Comparison of ENCODE assay signal across 14 cellular contexts in the genomic region with DNA sequence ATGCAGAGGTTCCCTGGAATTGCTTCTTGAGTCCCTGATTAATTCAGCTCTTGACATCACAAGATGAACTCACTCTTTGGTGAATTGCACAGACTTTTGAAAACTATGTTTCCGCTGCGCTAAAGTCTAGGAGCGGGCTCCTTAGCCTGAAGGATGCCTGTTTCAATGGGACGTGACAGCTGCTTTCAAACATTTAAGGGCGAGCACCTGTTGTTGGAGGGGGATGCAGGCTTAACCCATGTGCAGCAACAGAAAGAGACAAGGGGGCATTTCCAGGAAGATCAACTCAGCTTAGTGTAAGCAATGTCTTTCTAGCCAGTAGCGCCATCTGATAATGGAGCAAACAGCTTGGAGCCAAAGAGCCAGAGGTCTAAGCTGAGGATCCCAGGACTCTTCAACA. TPM values are rescaled to one million over a fixed set of nuclear protein-coding genes. Genes with fewer than 3 reads are reported as not detected.
DNase-seq lines count a peak whose midpoint lies in the region; ATAC-seq and TF ChIP-seq lines count a peak whose summit lies in the region.
"Had no signal": no experiment of that assay in that cellular context is flagged by ENCODE, and none has a peak within 500 bp of the region (broad histone marks: within the 10 kb centered on the region; RNA-seq: fewer than 3 reads in every experiment).

No MANE protein-coding gene starts in this region.

- no TSS peak for BruUV-seq in IMR-90 (replicated peaks; lab: Mats Ljungman, UMichigan)

- no peak overlapping the region for H4K8ac ChIP-seq in IMR-90 (ENCODE audit: low read depth in 2 of 2, low read length in 2 of 2)

- WGBS in IMR-90 (ENCODE audit: extremely low coverage in 2 of 2, insufficient read length in 1 of 2), 2 experiments = 100% methylated on average over 3 of the region's 6 CpGs; no CpG with 5 or more reads in 1 of the 2 experiments
- WGBS in gastroesophageal sphincter (ENCODE audit: low coverage in 1 of 2), 2 donors = 100% methylated on average over 2 of the region's 6 CpGs

- no peak for TF ChIP-seq EP300 in gastroesophageal sphincter (IDR thresholded peaks at IDR 0.05)

- no peak overlapping the region for H2BK20ac ChIP-seq in IMR-90 (ENCODE audit: low read depth, low read length)

- peaks cover 36 to 77% of the 10 kb centered on the region in 2 experiments for H3K79me1 ChIP-seq in IMR-90 (ENCODE audit: low read depth in 1 of 2, low read length in 2 of 2)

- intact Hi-C loops in IMR-90 (cut with micrococcal nuclease) = no loop called here

- no peak overlapping the region for H2BK5ac ChIP-seq in IMR-90 (ENCODE audit: low read depth, low read length, poor library complexity, severe bottlenecking)

- ATAC-seq in IMR-90 (ENCODE audit: low read depth) (no peak), gastroesophageal sphincter (no peak), GM19324 (IDR thresholded peaks at IDR 0.05; ENCODE audit: low FRiP score, unreplicated experiment) (no peak), HG02973 (IDR thresholded peaks at IDR 0.05; ENCODE audit: unreplicated experiment) (no peak)
- ATAC-seq in stimulated activated effector memory CD8-positive, alpha-beta T cell treated with anti-CD3 and anti-CD28 coated beads, Interleukin-12 subunit alpha, Interleukin-12 subunit beta, amount 100 ng/mL, for 72 hours = no peak
- ATAC-seq: CD8-positive, alpha-beta T cell had no signal

- DNase-seq in IMR-90 (no peak), NCI-H82 treated with DMSO at 0.1 percent for 48 hours (lab: John Stamatoyannopoulos, UW; ENCODE audit: unreplicated experiment) (peak; percentile 20), NK-92 (lab: John Stamatoyannopoulos, UW; ENCODE audit: unreplicated experiment) (no peak)
- no peak for DNase-seq in stimulated activated effector memory CD8-positive, alpha-beta T cell treated with anti-CD3 and anti-CD28 coated beads, Interleukin-12 subunit alpha, Interleukin-12 subunit beta, amount 100 ng/mL, for 72 hours (ENCODE audit: low spot score in 2 of 2)
- DNase-seq: ACHN; CD8-positive, alpha-beta T cell; KG1; NCI-H1048; NCI-H446 treated with DMSO at 0.1 percent for 48 hours; SHP77 treated with DMSO at 0.1 percent for 48 hours had no signal

- peak overlapping the region; percentile 44 for H2AK9ac ChIP-seq in IMR-90 (replicated peaks; ENCODE audit: low read depth, low read length, poor library complexity)

- no peaks in the 10 kb centered on the region for H3K9me3 ChIP-seq in IMR-90 (ENCODE audit: control insufficient read depth, insufficient read depth, low read length)
- H3K9me3 ChIP-seq in gastroesophageal sphincter = no peaks in the 10 kb centered on the region

- H3K9me1 ChIP-seq in IMR-90 (ENCODE audit: insufficient read depth, low read length) = peaks cover 25% of the 10 kb centered on the region

- 0 out of 2 replicates have a peak overlapping the region, but pooled peaks have one; percentile 58 for H3K14ac ChIP-seq in IMR-90 (replicated peaks; ENCODE audit: low read depth, low read length)

- peak overlapping the region; percentile 25; the same call in 1 of the 2 replicates for H3K4ac ChIP-seq in IMR-90 (ENCODE audit: low read depth, low read length)

- H4K5ac ChIP-seq in IMR-90 (ENCODE audit: low read depth, low read length) = no peak overlapping the region

- H4K91ac ChIP-seq in IMR-90 (ENCODE audit: insufficient read depth, low read depth, low read length) = no peak overlapping the region

- peak overlapping the region; percentile 35; the same call in 1 of the 2 replicates for H2AK5ac ChIP-seq in IMR-90 (ENCODE audit: low read depth, low read length)

- no peaks in the 10 kb centered on the region for H3K9me3 Mint-ChIP-seq in stimulated activated effector memory CD8-positive, alpha-beta T cell treated with anti-CD3 and anti-CD28 coated beads, Interleukin-12 subunit alpha, Interleukin-12 subunit beta, amount 100 ng/mL, for 72 hours
- H3K9me3 Mint-ChIP-seq: CD8-positive, alpha-beta T cell had no signal

- peaks cover 28% of the 10 kb centered on the region for H3K36me3 Mint-ChIP-seq in stimulated activated effector memory CD8-positive, alpha-beta T cell treated with anti-CD3 and anti-CD28 coated beads, Interleukin-12 subunit alpha, Interleukin-12 subunit beta, amount 100 ng/mL, for 72 hours

- no peak overlapping the region for H2AFZ ChIP-seq in IMR-90 (replicated peaks; ENCODE audit: low read length, poor library complexity)

- H3K4me1 ChIP-seq in IMR-90 (ENCODE audit: control insufficient read depth, insufficient read depth, low read length) (peaks cover 23% of the 10 kb centered on the region), gastroesophageal sphincter (peaks cover 6 to 85% (median 31%) of the 10 kb centered on the region in 3 donors)

- H2BK15ac ChIP-seq in IMR-90 (ENCODE audit: low read depth, low read length) = no peak overlapping the region

- H3K4me1 Mint-ChIP-seq in stimulated activated effector memory CD8-positive, alpha-beta T cell treated with anti-CD3 and anti-CD28 coated beads, Interleukin-12 subunit alpha, Interleukin-12 subunit beta, amount 100 ng/mL, for 72 hours = peaks cover 37% of the 10 kb centered on the region

- H3K27ac ChIP-seq in IMR-90 (ENCODE audit: insufficient read depth, low read length) (no peak overlapping the region), gastroesophageal sphincter (peak overlapping the region in 3 of 4 donors; percentile 53 to 85 (median 72))

- no peak overlapping the region for H3K9ac ChIP-seq in IMR-90 (ENCODE audit: low read depth, low read length)

- H3K56ac ChIP-seq in IMR-90 (ENCODE audit: extremely low read depth, insufficient read depth, low read length) = no peak overlapping the region

- H4K20me1 ChIP-seq in IMR-90 (ENCODE audit: insufficient read depth, low read length) = peaks cover 49% of the 10 kb centered on the region

- dilution Hi-C loops in IMR-90 (cut with HindIII; ENCODE audit: low sequenced_read_pairs, unreplicated experiment) = no loop called here

- H3K27ac Mint-ChIP-seq in stimulated activated effector memory CD8-positive, alpha-beta T cell treated with anti-CD3 and anti-CD28 coated beads, Interleukin-12 subunit alpha, Interleukin-12 subunit beta, amount 100 ng/mL, for 72 hours = peak overlapping the region; percentile 89
- H3K27ac Mint-ChIP-seq: B cell; CD8-positive, alpha-beta T cell had no signal

- 0 out of 2 replicates have a peak overlapping the region, but pooled peaks have one; percentile 59 for H3K23ac ChIP-seq in IMR-90 (ENCODE audit: low read depth, low read length)

- no peak overlapping the region for H2BK120ac ChIP-seq in IMR-90 (ENCODE audit: low read depth, low read length)

- CTCF ChIA-PET in IMR-90 (lab: Yijun Ruan, JAX) = interaction anchor here (0.6 to 0.8 kb wide), 2 partner anchors 8 to 205 kb away, joined by 3 to 6 read pairs; a partner anchor contains a TSS

- H3K4me3 Mint-ChIP-seq in stimulated activated effector memory CD8-positive, alpha-beta T cell treated with anti-CD3 and anti-CD28 coated beads, Interleukin-12 subunit alpha, Interleukin-12 subunit beta, amount 100 ng/mL, for 72 hours = no peak overlapping the region
- H3K4me3 Mint-ChIP-seq: B cell; CD8-positive, alpha-beta T cell had no signal

- H3K4me3 ChIP-seq in IMR-90 (ENCODE audit: insufficient read depth, low read depth, low read length) (no peak overlapping the region), gastroesophageal sphincter (no peak overlapping the region)

- no peak overlapping the region for H3K4me2 ChIP-seq in IMR-90 (ENCODE audit: low read depth, low read length)

- POLR2A ChIA-PET in IMR-90 (lab: Charles Lee; ENCODE audit: unreplicated experiment) = interaction anchor here (0.6 kb wide), 1 partner anchor 28 kb away, joined by 3 read pairs; no protein-coding TSS in a partner anchor

- no peaks in the 10 kb centered on the region for H3K36me3 ChIP-seq in IMR-90 (ENCODE audit: control insufficient read depth, insufficient read depth, low read length)
- no peaks in the 10 kb centered on the region for H3K36me3 ChIP-seq in gastroesophageal sphincter

- H3K27me3 ChIP-seq in IMR-90 (ENCODE audit: control insufficient read depth, insufficient read depth, low read length) (no peaks in the 10 kb centered on the region), gastroesophageal sphincter (no peaks in the 10 kb centered on the region)

- in situ Hi-C loops in IMR-90 (cut with MboI; ENCODE audit: low sequenced_read_pairs) = no loop called here

- H3K18ac ChIP-seq in IMR-90 (ENCODE audit: low read depth, low read length) = no peak overlapping the region

- TF ChIP-seq POLR2A in IMR-90 (IDR thresholded peaks at IDR 0.05; ENCODE audit: low read depth, low read length) (no peak), gastroesophageal sphincter (IDR thresholded peaks at IDR 0.05) (no peak)

- TF ChIP-seq CTCF in IMR-90 (conservative IDR thresholded peaks at IDR 0.05; ENCODE audit: low read depth, low read length) (no peak), gastroesophageal sphincter (IDR thresholded peaks at IDR 0.05) (no peak)

- TF ChIP-seq RAD21 in IMR-90 (IDR thresholded peaks at IDR 0.05; ENCODE audit: low read length) = no peak

TF ChIP-seq in IMR-90, 13 proteins besides CTCF, POLR2A, EP300 and RAD21 (continues in another document):
- TF ChIP-seq CHD1 (IDR thresholded peaks at IDR 0.05; ENCODE audit: low read depth, low read length) (no peak), MAFK (IDR thresholded peaks at IDR 0.05; ENCODE audit: low read depth, low read length) (no peak), FOS (IDR thresholded peaks at IDR 0.05; ENCODE audit: low read depth, low read length) (no peak), NFE2L2 (IDR thresholded peaks at IDR 0.05; ENCODE audit: low read depth, low read length) (no peak), CEBPB (IDR thresholded peaks at IDR 0.05; ENCODE audit: low read depth, low read length) (no peak), MAZ (IDR thresholded peaks at IDR 0.05; ENCODE audit: borderline replicate concordance, low read depth, low read length) (no peak)
- TF ChIP-seq, protein P1, sequence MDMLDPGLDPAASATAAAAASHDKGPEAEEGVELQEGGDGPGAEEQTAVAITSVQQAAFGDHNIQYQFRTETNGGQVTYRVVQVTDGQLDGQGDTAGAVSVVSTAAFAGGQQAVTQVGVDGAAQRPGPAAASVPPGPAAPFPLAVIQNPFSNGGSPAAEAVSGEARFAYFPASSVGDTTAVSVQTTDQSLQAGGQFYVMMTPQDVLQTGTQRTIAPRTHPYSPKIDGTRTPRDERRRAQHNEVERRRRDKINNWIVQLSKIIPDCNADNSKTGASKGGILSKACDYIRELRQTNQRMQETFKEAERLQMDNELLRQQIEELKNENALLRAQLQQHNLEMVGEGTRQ (IDR thresholded peaks at IDR 0.05; ENCODE audit: low read depth, low read length) = no peak

RNA-seq across cellular contexts. Expression of a gene that starts 8.4 kb away (rescaled TPM):
- 26.9 and 34.1 TPM in 2 replicates for total RNA-seq in IMR-90 (2012; rRNA removed)
- polyA plus RNA-seq in IMR-90 (2012; rRNA removed) = 45.5 and 51.3 TPM in 2 replicates
- polyA plus RNA-seq in IMR-90 (2012; cell fraction: cytosol; rRNA removed) = 35.6 and 39.8 TPM in 2 replicates
- polyA plus RNA-seq in IMR-90 (2012; cell fraction: nucleus; rRNA removed; ENCODE audit: low replicate concordance) = 86.2 and 130 TPM in 2 replicates
- 10 to 100 TPM; 29.6 to 78.3 (median 38.4) TPM for total RNA-seq in gastroesophageal sphincter
